Comparison of ENCODE assay signal across 13 cellular contexts in the genomic region with DNA sequence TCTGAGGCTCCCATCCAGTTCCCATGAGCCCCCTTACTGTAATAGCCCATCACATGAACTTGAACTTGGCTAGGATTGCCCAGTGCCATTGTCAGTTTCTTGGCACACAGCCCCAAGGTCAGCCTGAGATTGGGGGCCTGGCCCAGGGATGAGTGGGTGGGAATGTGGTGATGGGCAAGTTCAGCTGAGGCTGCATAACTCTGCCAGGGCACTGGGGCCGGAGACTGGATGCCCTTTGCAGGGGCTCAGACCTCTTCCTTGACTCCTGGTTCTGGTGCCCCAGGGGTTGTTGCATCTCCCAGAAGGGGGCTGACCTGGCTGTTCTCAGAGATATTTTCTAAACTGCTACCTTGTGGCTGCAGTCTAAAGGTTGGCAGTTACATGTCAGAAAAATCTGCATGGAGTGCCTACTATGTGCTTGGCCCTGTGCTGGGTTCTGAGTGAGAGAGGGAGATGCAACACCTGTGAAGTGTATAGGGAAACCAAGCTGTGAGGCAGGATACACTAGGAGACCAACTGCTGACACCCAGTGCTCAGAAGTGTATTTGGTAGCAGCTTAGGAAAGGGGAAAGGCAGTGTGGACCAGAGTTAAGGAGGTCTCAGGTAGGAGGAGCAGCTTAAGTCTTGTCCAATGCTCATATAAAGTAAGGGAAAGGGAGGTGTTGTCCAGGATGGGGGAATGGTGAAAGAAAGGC.
"Had no signal": no experiment of that assay in that cellular context is flagged by ENCODE, and none has a peak within 500 bp of the region (broad histone marks: within the 10 kb centered on the region; RNA-seq: fewer than 3 reads in every experiment).

No MANE protein-coding gene starts in this region.

- H3K4me3 Mint-ChIP-seq: activated naive CD8-positive, alpha-beta T cell treated with anti-CD3 and anti-CD28 coated beads for 36 hours had no signal

- H3K4me3 ChIP-seq: breast epithelium, dorsolateral prefrontal cortex, gastrocnemius medialis, skin epidermis had no signal

- H3K4me1 Mint-ChIP-seq: activated naive CD8-positive, alpha-beta T cell treated with anti-CD3 and anti-CD28 coated beads for 36 hours had no signal

- H3K9me3 ChIP-seq: breast epithelium, gastrocnemius medialis had no signal

- H3K27ac ChIP-seq: breast epithelium, dorsolateral prefrontal cortex, gastrocnemius medialis had no signal

- H3K36me3 ChIP-seq: breast epithelium, gastrocnemius medialis had no signal

- H3K9me3 Mint-ChIP-seq: activated naive CD8-positive, alpha-beta T cell treated with anti-CD3 and anti-CD28 coated beads for 36 hours had no signal

- H3K27ac Mint-ChIP-seq: activated naive CD8-positive, alpha-beta T cell treated with anti-CD3 and anti-CD28 coated beads for 36 hours had no signal

- ATAC-seq: gastrocnemius medialis, left ventricle myocardium superior had no signal

- DNase-seq: activated CD4-positive, CD25-positive, alpha-beta regulatory T cell; activated gamma-delta T cell; activated naive CD8-positive, alpha-beta T cell treated with anti-CD3 and anti-CD28 coated beads for 36 hours; activated T-cell treated with anti-CD3 and anti-CD28 coated beads, Interleukin-2, amount 50 U/mL, for 48 hours; anterior cingulate cortex; dorsolateral prefrontal cortex; gastrocnemius medialis; left ventricle myocardium superior; retina; T-helper 2 cell; trophoblast cell had no signal

- H3K4me1 ChIP-seq: breast epithelium, gastrocnemius medialis had no signal

- H3K36me3 Mint-ChIP-seq: activated naive CD8-positive, alpha-beta T cell treated with anti-CD3 and anti-CD28 coated beads for 36 hours had no signal

- H3K27me3 Mint-ChIP-seq: activated naive CD8-positive, alpha-beta T cell treated with anti-CD3 and anti-CD28 coated beads for 36 hours had no signal

- H3K27me3 ChIP-seq: breast epithelium, dorsolateral prefrontal cortex, gastrocnemius medialis had no signal
